ENCODE assay signal across 14 cellular contexts in genomic region chr19:16874250-16874977, GRCh38. TPM values are rescaled to one million over a fixed set of nuclear protein-coding genes. Genes with fewer than 3 reads are reported as not detected.
DNase-seq lines count a peak whose midpoint lies in the region; ATAC-seq and TF ChIP-seq lines count a peak whose summit lies in the region.
"Had no signal": no experiment of that assay in that cellular context is flagged by ENCODE, and none has a peak within 500 bp of the region (broad histone marks: within the 10 kb centered on the region; RNA-seq: fewer than 3 reads in every experiment).

No MANE protein-coding gene starts in this region.

- H3K27me3 ChIP-seq in stomach smooth muscle (ENCODE audit: control insufficient read depth in 1 of 2, insufficient read depth in 2 of 2, low read length in 2 of 2) = no peaks in the 10 kb centered on the region
- H3K27me3 ChIP-seq: hepatocyte had no signal

- peak overlapping the region; percentile 11 for H3K27ac ChIP-seq in stomach smooth muscle (ENCODE audit: low read length)
- H3K27ac ChIP-seq: hepatocyte had no signal

- peak overlapping the region; percentile 83 for H3K27ac Mint-ChIP-seq in activated T-cell treated with anti-CD3 and anti-CD28 coated beads, Interleukin-2, amount 50 U/mL, for 24 hours
- peak overlapping the region; percentile 61 for H3K27ac Mint-ChIP-seq in T-helper 17 cell
- peak overlapping the region; percentile 83 for H3K27ac Mint-ChIP-seq in endothelial cell (ENCODE audit: unreplicated experiment)

- no peaks in the 10 kb centered on the region for H3K9me3 ChIP-seq in T-helper 17 cell (ENCODE audit: control insufficient read depth, low read length, poor library complexity, severe bottlenecking)
- H3K9me3 ChIP-seq in stomach smooth muscle (ENCODE audit: control insufficient read depth in 2 of 2, low read length in 2 of 2) = no peaks in the 10 kb centered on the region

- H3K36me3 ChIP-seq in stomach smooth muscle (ENCODE audit: control insufficient read depth in 2 of 2, insufficient read depth in 2 of 2, low read length in 2 of 2) = peaks cover 33 to 53% of the 10 kb centered on the region in 2 donors

- H3K4me1 ChIP-seq in stomach smooth muscle (ENCODE audit: control insufficient read depth, insufficient read depth, low read length) = no peaks in the 10 kb centered on the region

- no peak overlapping the region for H3K4me3 ChIP-seq in stomach smooth muscle (ENCODE audit: low read length in 2 of 2)
- H3K4me3 ChIP-seq: hepatocyte had no signal

- peaks cover 17% of the 10 kb centered on the region for H3K4me1 Mint-ChIP-seq in activated T-cell treated with anti-CD3 and anti-CD28 coated beads, Interleukin-2, amount 50 U/mL, for 24 hours (ENCODE audit: low read depth)
- H3K4me1 Mint-ChIP-seq in T-helper 17 cell (peaks cover 3% of the 10 kb centered on the region), endothelial cell (ENCODE audit: unreplicated experiment) (peaks cover 25% of the 10 kb centered on the region)

- no peaks in the 10 kb centered on the region for H3K27me3 Mint-ChIP-seq in activated T-cell treated with anti-CD3 and anti-CD28 coated beads, Interleukin-2, amount 50 U/mL, for 24 hours
- H3K27me3 Mint-ChIP-seq in T-helper 17 cell (no peaks in the 10 kb centered on the region), endothelial cell (ENCODE audit: unreplicated experiment) (peaks cover 12% of the 10 kb centered on the region)

- H3K4me3 Mint-ChIP-seq in activated T-cell treated with anti-CD3 and anti-CD28 coated beads, Interleukin-2, amount 50 U/mL, for 24 hours = no peak overlapping the region
- no peak overlapping the region for H3K4me3 Mint-ChIP-seq in T-helper 17 cell
- peak overlapping the region; percentile 81 for H3K4me3 Mint-ChIP-seq in endothelial cell (ENCODE audit: unreplicated experiment)

- peaks cover 85% of the 10 kb centered on the region for H3K36me3 Mint-ChIP-seq in activated T-cell treated with anti-CD3 and anti-CD28 coated beads, Interleukin-2, amount 50 U/mL, for 24 hours (ENCODE audit: low read depth)
- H3K36me3 Mint-ChIP-seq in T-helper 17 cell (ENCODE audit: low read depth) (peaks cover 7% of the 10 kb centered on the region), endothelial cell (ENCODE audit: low read depth, unreplicated experiment) (peaks cover 43% of the 10 kb centered on the region)

- ATAC-seq in T-helper 17 cell (no peak), HG02973 (IDR thresholded peaks at IDR 0.05; ENCODE audit: unreplicated experiment) (no peak)

- no peak for DNase-seq in activated T-cell treated with anti-CD3 and anti-CD28 coated beads, Interleukin-2, amount 50 U/mL, for 24 hours
- no peak for DNase-seq in activated T-cell treated with anti-CD3 and anti-CD28 coated beads for 4 hours
- DNase-seq in T-helper 17 cell = no peak
- DNase-seq in endothelial cell (ENCODE audit: low spot score) = no peak
- no peak for DNase-seq in NCI-H748 treated with DMSO at 0.1 percent for 48 hours (lab: John Stamatoyannopoulos, UW)
- DNase-seq in pons (ENCODE audit: low spot score) = no peak
- DNase-seq: mesendoderm; NCI-H1105; NCI-H524; stimulated activated CD4-positive, alpha-beta T cell treated with anti-CD3 and anti-CD28 coated beads, Interleukin-4, amount 100 ng/mL, for 4 hours had no signal

- no peaks in the 10 kb centered on the region for H3K9me3 Mint-ChIP-seq in activated T-cell treated with anti-CD3 and anti-CD28 coated beads, Interleukin-2, amount 50 U/mL, for 24 hours
- H3K9me3 Mint-ChIP-seq in endothelial cell (ENCODE audit: unreplicated experiment) = peaks cover 5% of the 10 kb centered on the region

- no peak overlapping the region for H3K9ac ChIP-seq in stomach smooth muscle (ENCODE audit: low read length in 2 of 2)

- TF ChIP-seq CTCF in endothelial cell (IDR thresholded peaks at IDR 0.05; ENCODE audit: unreplicated experiment) = no peak

RNA-seq across cellular contexts. Expression of gene F2RL3, which starts 14.4 kb away (rescaled TPM):
- total RNA-seq in T-helper 17 cell (1 to 10 TPM in 1 of 2 donors, under 1 TPM in 1; 0.07 to 2.7 TPM), endothelial cell (ENCODE audit: unreplicated experiment) (0.92 TPM)
- total RNA-seq: temporal lobe had no signal

RNA-seq across cellular contexts. Expression of gene SIN3B, which starts 45.2 kb away (rescaled TPM):
- total RNA-seq in T-helper 17 cell = 10 to 100 TPM; 61.1 to 69.4 TPM
- total RNA-seq in endothelial cell (ENCODE audit: unreplicated experiment) = 84.8 TPM
